1 cellular context compared by ENCODE assay signal in genomic region chr16:67277294-67277998, GRCh38.
TF ChIP-seq lines count a peak whose summit lies in the region.

No MANE protein-coding gene starts in this region.

TF ChIP-seq in IMR-90, 13 proteins besides CTCF, POLR2A, EP300 and RAD21 (continued from another document):
- no peak for TF ChIP-seq USF2 (IDR thresholded peaks at IDR 0.05; ENCODE audit: low read depth, low read length)
